ENCODE assay signal across 36 cellular contexts in genomic region chr19:55538132-55538531, GRCh38. TPM values are rescaled to one million over a fixed set of nuclear protein-coding genes. Genes with fewer than 3 reads are reported as not detected.
"Had no signal": no experiment of that assay in that cellular context is flagged by ENCODE, and none has a peak within 500 bp of the region (broad histone marks: within the 10 kb centered on the region; RNA-seq: fewer than 3 reads in every experiment).

No MANE protein-coding gene starts in this region.

- H3K4me3 Mint-ChIP-seq: activated B cell treated with CpG ODN at 0.5 μM for 24 hours; activated CD4-positive, alpha-beta T cell treated with anti-CD3 and anti-CD28 coated beads for 36 hours; activated naive CD8-positive, alpha-beta T cell; activated T-cell treated with anti-CD3 and anti-CD28 coated beads, Interleukin-2, amount 50 U/mL, for 24 hours; effector memory CD8-positive, alpha-beta T cell; naive thymus-derived CD8-positive, alpha-beta T cell; stimulated activated naive CD8-positive, alpha-beta T cell treated with anti-CD3 and anti-CD28 coated beads, Interleukin-15, Interleukin-2, amounts not matched to agents 100 ng/mL and 50 ng/mL, for 24 hours had no signal

- H3K4me1 Mint-ChIP-seq: activated B cell treated with CpG ODN at 0.5 μM for 24 hours; activated CD4-positive, alpha-beta T cell treated with anti-CD3 and anti-CD28 coated beads for 36 hours; naive thymus-derived CD8-positive, alpha-beta T cell had no signal

- H3K9me3 Mint-ChIP-seq: activated B cell treated with CpG ODN at 0.5 μM for 24 hours; activated T-cell treated with anti-CD3 and anti-CD28 coated beads, Interleukin-2, amount 50 U/mL, for 24 hours; activated T-helper 2 cell treated with anti-CD3 and anti-CD28 coated beads, Interferon-gamma antibody, Interleukin-2, Interleukin-4, amounts not matched to agents 10 μg/mL and 5 μg/mL and 100 μg/mL, durations not matched to agents 14 hours and 24 hours and 36 hours; effector memory CD8-positive, alpha-beta T cell; stimulated activated naive CD8-positive, alpha-beta T cell treated with anti-CD3 and anti-CD28 coated beads, Interleukin-15, Interleukin-2, amounts not matched to agents 100 ng/mL and 50 ng/mL, for 24 hours had no signal

- ATAC-seq: activated CD4-positive, alpha-beta T cell treated with anti-CD3 and anti-CD28 coated beads for 36 hours; effector memory CD8-positive, alpha-beta T cell; esophagus mucosa; left lobe of liver; lower lobe of right lung; naive thymus-derived CD8-positive, alpha-beta T cell; pancreas; psoas muscle; right cardiac atrium had no signal

- H3K9me3 ChIP-seq: adrenal gland, ascending aorta, lower lobe of right lung, neutrophil, pancreas, psoas muscle, thyroid gland had no signal

- H3K27me3 Mint-ChIP-seq: activated T-cell treated with anti-CD3 and anti-CD28 coated beads, Interleukin-2, amount 50 U/mL, for 24 hours; stimulated activated naive CD8-positive, alpha-beta T cell treated with anti-CD3 and anti-CD28 coated beads, Interleukin-15, Interleukin-2, amounts not matched to agents 100 ng/mL and 50 ng/mL, for 24 hours had no signal

- H3K4me1 ChIP-seq: adrenal gland, ascending aorta, lower lobe of right lung, pancreas, thyroid gland had no signal

- FAIRE-seq: endothelial cell of umbilical vein, frontal cortex, kidney, pancreas had no signal

- H3K36me3 ChIP-seq: adrenal gland, ascending aorta, lower lobe of right lung, neutrophil, pancreas, thyroid gland had no signal

- H3K36me3 Mint-ChIP-seq: activated naive CD8-positive, alpha-beta T cell; naive thymus-derived CD8-positive, alpha-beta T cell had no signal

- H3K27me3 ChIP-seq: ascending aorta, neutrophil, pancreas, thyroid gland had no signal

- H3K27ac ChIP-seq: adrenal gland, ascending aorta, dorsolateral prefrontal cortex, lower lobe of right lung, neutrophil, pancreas, psoas muscle, thyroid gland had no signal

- H3K4me3 ChIP-seq: adrenal gland, ascending aorta, dorsolateral prefrontal cortex, lower lobe of right lung, pancreas, psoas muscle, thyroid gland had no signal

- DNase-seq: activated B cell treated with CpG ODN at 0.5 μM for 24 hours; activated CD4-positive, alpha-beta T cell treated with anti-CD3 and anti-CD28 coated beads for 36 hours; activated CD4-positive, alpha-beta T cell treated with anti-CD3 and anti-CD28 coated beads, Interleukin-2, amount 50 U/mL, for 4 hours; activated CD8-positive, alpha-beta memory T cell treated with anti-CD3 and anti-CD28 coated beads for 24 hours; activated CD8-positive, alpha-beta memory T cell treated with anti-CD3 and anti-CD28 coated beads, Interleukin-2, amount 50 U/mL, for 4 hours; activated naive CD4-positive, alpha-beta T cell; activated T-cell treated with anti-CD3 and anti-CD28 coated beads, Interleukin-2, amount 50 U/mL, for 24 hours; adrenal gland; central memory CD4-positive, alpha-beta T cell; dorsolateral prefrontal cortex; effector memory CD8-positive, alpha-beta T cell; glutamatergic neuron; hypothalamus; kidney; lower lobe of right lung; naive thymus-derived CD8-positive, alpha-beta T cell; pancreas; psoas muscle; stimulated activated CD4-positive, alpha-beta T cell treated with anti-CD3 and anti-CD28 coated beads, Interleukin-12 subunit alpha, Interleukin-12 subunit beta, amount 100 ng/mL, for 4 hours; stimulated activated CD4-positive, alpha-beta T cell treated with anti-CD3 and anti-CD28 coated beads, Interleukin-4, amount 100 ng/mL, for 4 hours; substantia nigra; T-helper 9 cell; thyroid gland had no signal

RNA-seq across cellular contexts. Expression of gene SBK2, which starts 1.2 kb away (rescaled TPM):
- total RNA-seq: activated B cell treated with CpG ODN at 0.5 μM for 24 hours; activated CD4-positive, alpha-beta T cell treated with anti-CD3 and anti-CD28 coated beads for 36 hours; activated T-helper 2 cell treated with anti-CD3 and anti-CD28 coated beads, Interferon-gamma antibody, Interleukin-2, Interleukin-4, amounts not matched to agents 10 μg/mL and 5 μg/mL and 100 μg/mL, durations not matched to agents 14 hours and 24 hours and 36 hours; adrenal gland; ascending aorta; dorsolateral prefrontal cortex; endothelial cell of umbilical vein; esophagus mucosa; kidney; left lobe of liver; lower lobe of right lung; naive thymus-derived CD8-positive, alpha-beta T cell; T-helper 1 cell treated with Interleukin-12 subunit alpha and Interleukin-12 subunit beta and Interleukin-4 antibody, amounts not matched to agents 30 ng/mL and 1 ng/mL, for 36 hours; thyroid gland; ureter had no signal
- polyA plus RNA-seq: adrenal gland; endothelial cell of umbilical vein; naive thymus-derived CD8-positive, alpha-beta T cell had no signal

RNA-seq across cellular contexts. Expression of gene SBK3, which starts 7.2 kb away (rescaled TPM):
- total RNA-seq: activated B cell treated with CpG ODN at 0.5 μM for 24 hours; activated CD4-positive, alpha-beta T cell treated with anti-CD3 and anti-CD28 coated beads for 36 hours; activated T-helper 2 cell treated with anti-CD3 and anti-CD28 coated beads, Interferon-gamma antibody, Interleukin-2, Interleukin-4, amounts not matched to agents 10 μg/mL and 5 μg/mL and 100 μg/mL, durations not matched to agents 14 hours and 24 hours and 36 hours; ascending aorta; frontal cortex; left lobe of liver; naive thymus-derived CD8-positive, alpha-beta T cell; skeletal muscle tissue; T-helper 1 cell treated with Interleukin-12 subunit alpha and Interleukin-12 subunit beta and Interleukin-4 antibody, amounts not matched to agents 30 ng/mL and 1 ng/mL, for 36 hours had no signal
- polyA plus RNA-seq: naive thymus-derived CD8-positive, alpha-beta T cell had no signal
